Comparison of ENCODE assay signal across 15 cellular contexts in the genomic region with DNA sequence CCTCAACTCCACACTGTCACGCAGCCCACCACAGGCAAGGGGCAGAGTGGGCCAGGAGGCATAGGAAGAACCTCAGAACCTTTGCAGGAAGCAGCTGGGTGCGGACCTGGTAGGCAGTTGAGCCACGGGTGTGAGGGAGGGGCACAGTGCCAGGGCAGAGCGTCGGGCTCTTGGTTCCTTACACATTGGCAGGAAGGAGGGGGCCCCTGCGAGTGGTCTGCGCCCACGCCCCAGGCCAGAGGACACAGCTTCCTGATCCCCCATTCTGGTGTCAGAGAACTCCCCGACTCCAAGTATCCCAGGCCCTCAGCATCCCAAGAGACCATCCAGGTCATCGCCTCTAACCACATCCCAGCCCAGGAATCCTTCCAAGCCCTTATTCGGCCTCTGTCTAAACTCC.
DNase-seq lines count a peak whose midpoint lies in the region; ATAC-seq and TF ChIP-seq lines count a peak whose summit lies in the region.
"Had no signal": no experiment of that assay in that cellular context is flagged by ENCODE, and none has a peak within 500 bp of the region (broad histone marks: within the 10 kb centered on the region; RNA-seq: fewer than 3 reads in every experiment).

No MANE protein-coding gene starts in this region.

- peaks cover 0 to 80% (median 13%) of the 10 kb centered on the region in 11 experiments; a peak in 11 of 22 replicates for H4K20me1 ChIP-seq in BLaER1 treated with 17β-estradiol and CSF1 and Interleukin-3, amounts not matched to agents 10 nM and 100 nM

- H3K4me2 ChIP-seq in BLaER1 treated with 17β-estradiol and CSF1 and Interleukin-3, amounts not matched to agents 10 nM and 100 nM, result peak overlapping the region in 10 of 11 experiments; percentile 4 to 95 (median 48); a peak in 17 of 22 replicates

- H3K4me1 ChIP-seq in BLaER1 treated with 17β-estradiol and CSF1 and Interleukin-3, amounts not matched to agents 10 nM and 100 nM, result peaks cover 32 to 58% (median 38%) of the 10 kb centered on the region in 10 experiments
- peaks cover 26 to 62% (median 59%) of the 10 kb centered on the region in 4 donors for H3K4me1 ChIP-seq in liver (ENCODE audit: control insufficient read depth in 4 of 4, insufficient read depth in 4 of 4, low read length in 3 of 4)

- no peak for ATAC-seq in HG02798 (IDR thresholded peaks at IDR 0.05; ENCODE audit: poor library complexity, unreplicated experiment)
- ATAC-seq: WTC11 had no signal

- H3K9ac ChIP-seq in BLaER1 treated with 17β-estradiol and CSF1 and Interleukin-3, amounts not matched to agents 10 nM and 100 nM, result no peak overlapping the region; a peak in 1 of 22 replicates
- H3K9ac ChIP-seq in liver (ENCODE audit: low read depth in 1 of 2, low read length in 2 of 2), result peak overlapping the region; percentile 45 to 67
- H3K9ac ChIP-seq: parathyroid adenoma had no signal

- H3K27me3 ChIP-seq in BLaER1 treated with 17β-estradiol and CSF1 and Interleukin-3, amounts not matched to agents 10 nM and 100 nM, result no peaks in the 10 kb centered on the region
- no peaks in the 10 kb centered on the region for H3K27me3 ChIP-seq in liver (ENCODE audit: control insufficient read depth in 4 of 4, insufficient read depth in 4 of 4, low read length in 3 of 4)

- no peak overlapping the region for H3K27ac ChIP-seq in BLaER1 treated with 17β-estradiol and CSF1 and Interleukin-3, amounts not matched to agents 10 nM and 100 nM
- peak overlapping the region; percentile 93 to 99 for H3K27ac ChIP-seq in coronary artery
- H3K27ac ChIP-seq in liver (ENCODE audit: low read depth in 1 of 2, low read length in 2 of 2), result peak overlapping the region; percentile 93 to 99
- H3K27ac ChIP-seq in skin epidermis, result peak overlapping the region in 11 of 21 experiments; percentile 6 to 84 (median 71)
- H3K27ac ChIP-seq: C4-2B had no signal

- H3K4me3 ChIP-seq in BLaER1 treated with 17β-estradiol and CSF1 and Interleukin-3, amounts not matched to agents 10 nM and 100 nM, result no peak overlapping the region
- peak overlapping the region; percentile 99 for H3K4me3 ChIP-seq in coronary artery
- peak overlapping the region; percentile 56 to 85 (median 61) for H3K4me3 ChIP-seq in liver (ENCODE audit: low read depth in 1 of 3, low read length in 3 of 3)
- H3K4me3 ChIP-seq in skin epidermis, result peak overlapping the region in 4 of 7 experiments; percentile 11 to 40 (median 30)

- TF ChIP-seq CTCF in coronary artery (IDR thresholded peaks at IDR 0.05) (no peak), liver (IDR thresholded peaks at IDR 0.05; ENCODE audit: low read depth, low read length, missing input control) (no peak)

- H3K36me3 ChIP-seq in BLaER1 treated with 17β-estradiol and CSF1 and Interleukin-3, amounts not matched to agents 10 nM and 100 nM, result peaks cover 0 to 7% (median 0%) of the 10 kb centered on the region in 11 experiments; a peak in 1 of 22 replicates
- H3K36me3 ChIP-seq in liver (ENCODE audit: control insufficient read depth in 4 of 4, insufficient read depth in 3 of 4, low read depth in 1 of 4, low read length in 3 of 4), result no peaks in the 10 kb centered on the region

- DNase-seq in coronary artery (ENCODE audit: low spot score) (no peak), mesenteric fat pad (ENCODE audit: low spot score) (no peak), NCI-H2227 treated with DMSO at 0.1 percent for 48 hours (lab: John Stamatoyannopoulos, UW) (no peak), hippocampal formation (lab: John Stamatoyannopoulos, UW) (no peak)
- DNase-seq: activated T-cell treated with anti-CD3 and anti-CD28 coated beads, Interleukin-2, amount 50 U/mL, for 1 hour; NCI-H526; SHP77 treated with DMSO at 0.1 percent for 48 hours; trophoblast cell had no signal

- TF ChIP-seq RAD21 in liver (IDR thresholded peaks at IDR 0.05), result no peak

- 32% methylated on average over 11 of the region's 11 CpGs for WGBS in liver

- no peaks in the 10 kb centered on the region for H3K9me3 ChIP-seq in BLaER1 treated with 17β-estradiol and CSF1 and Interleukin-3, amounts not matched to agents 10 nM and 100 nM (replicated peaks in 1 of 11)
- no peaks in the 10 kb centered on the region for H3K9me3 ChIP-seq in liver (ENCODE audit: control insufficient read depth in 4 of 4, low read length in 3 of 4)

TF ChIP-seq in liver, 16 proteins besides CTCF, POLR2A, EP300 and RAD21:
- TF ChIP-seq MAX (IDR thresholded peaks at IDR 0.05) (no peak), EGR1 (IDR thresholded peaks at IDR 0.05; ENCODE audit: low read depth in 2 of 2) (no peak), FOXA2 (IDR thresholded peaks at IDR 0.05) (no peak), RXRA (IDR thresholded peaks at IDR 0.05) (no peak), YY1 (IDR thresholded peaks at IDR 0.05) (no peak), GABPA (IDR thresholded peaks at IDR 0.05 in 1 of 2, conservative IDR thresholded peaks at IDR 0.05 in 1 of 2) (no peak), NR2F2 (IDR thresholded peaks at IDR 0.05) (no peak), HNF4A (conservative IDR thresholded peaks at IDR 0.05) (no peak), JUND (IDR thresholded peaks at IDR 0.05) (no peak), SP1 (IDR thresholded peaks at IDR 0.05) (no peak), FOXA1 (IDR thresholded peaks at IDR 0.05) (no peak)
- TF ChIP-seq, protein P1, sequence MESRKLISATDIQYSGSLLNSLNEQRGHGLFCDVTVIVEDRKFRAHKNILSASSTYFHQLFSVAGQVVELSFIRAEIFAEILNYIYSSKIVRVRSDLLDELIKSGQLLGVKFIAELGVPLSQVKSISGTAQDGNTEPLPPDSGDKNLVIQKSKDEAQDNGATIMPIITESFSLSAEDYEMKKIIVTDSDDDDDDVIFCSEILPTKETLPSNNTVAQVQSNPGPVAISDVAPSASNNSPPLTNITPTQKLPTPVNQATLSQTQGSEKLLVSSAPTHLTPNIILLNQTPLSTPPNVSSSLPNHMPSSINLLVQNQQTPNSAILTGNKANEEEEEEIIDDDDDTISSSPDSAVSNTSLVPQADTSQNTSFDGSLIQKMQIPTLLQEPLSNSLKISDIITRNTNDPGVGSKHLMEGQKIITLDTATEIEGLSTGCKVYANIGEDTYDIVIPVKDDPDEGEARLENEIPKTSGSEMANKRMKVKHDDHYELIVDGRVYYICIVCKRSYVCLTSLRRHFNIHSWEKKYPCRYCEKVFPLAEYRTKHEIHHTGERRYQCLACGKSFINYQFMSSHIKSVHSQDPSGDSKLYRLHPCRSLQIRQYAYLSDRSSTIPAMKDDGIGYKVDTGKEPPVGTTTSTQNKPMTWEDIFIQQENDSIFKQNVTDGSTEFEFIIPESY (IDR thresholded peaks at IDR 0.05), result no peak
- TF ChIP-seq, protein P2, sequence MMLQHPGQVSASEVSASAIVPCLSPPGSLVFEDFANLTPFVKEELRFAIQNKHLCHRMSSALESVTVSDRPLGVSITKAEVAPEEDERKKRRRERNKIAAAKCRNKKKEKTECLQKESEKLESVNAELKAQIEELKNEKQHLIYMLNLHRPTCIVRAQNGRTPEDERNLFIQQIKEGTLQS (IDR thresholded peaks at IDR 0.05), result no peak
- TF ChIP-seq, protein P3, sequence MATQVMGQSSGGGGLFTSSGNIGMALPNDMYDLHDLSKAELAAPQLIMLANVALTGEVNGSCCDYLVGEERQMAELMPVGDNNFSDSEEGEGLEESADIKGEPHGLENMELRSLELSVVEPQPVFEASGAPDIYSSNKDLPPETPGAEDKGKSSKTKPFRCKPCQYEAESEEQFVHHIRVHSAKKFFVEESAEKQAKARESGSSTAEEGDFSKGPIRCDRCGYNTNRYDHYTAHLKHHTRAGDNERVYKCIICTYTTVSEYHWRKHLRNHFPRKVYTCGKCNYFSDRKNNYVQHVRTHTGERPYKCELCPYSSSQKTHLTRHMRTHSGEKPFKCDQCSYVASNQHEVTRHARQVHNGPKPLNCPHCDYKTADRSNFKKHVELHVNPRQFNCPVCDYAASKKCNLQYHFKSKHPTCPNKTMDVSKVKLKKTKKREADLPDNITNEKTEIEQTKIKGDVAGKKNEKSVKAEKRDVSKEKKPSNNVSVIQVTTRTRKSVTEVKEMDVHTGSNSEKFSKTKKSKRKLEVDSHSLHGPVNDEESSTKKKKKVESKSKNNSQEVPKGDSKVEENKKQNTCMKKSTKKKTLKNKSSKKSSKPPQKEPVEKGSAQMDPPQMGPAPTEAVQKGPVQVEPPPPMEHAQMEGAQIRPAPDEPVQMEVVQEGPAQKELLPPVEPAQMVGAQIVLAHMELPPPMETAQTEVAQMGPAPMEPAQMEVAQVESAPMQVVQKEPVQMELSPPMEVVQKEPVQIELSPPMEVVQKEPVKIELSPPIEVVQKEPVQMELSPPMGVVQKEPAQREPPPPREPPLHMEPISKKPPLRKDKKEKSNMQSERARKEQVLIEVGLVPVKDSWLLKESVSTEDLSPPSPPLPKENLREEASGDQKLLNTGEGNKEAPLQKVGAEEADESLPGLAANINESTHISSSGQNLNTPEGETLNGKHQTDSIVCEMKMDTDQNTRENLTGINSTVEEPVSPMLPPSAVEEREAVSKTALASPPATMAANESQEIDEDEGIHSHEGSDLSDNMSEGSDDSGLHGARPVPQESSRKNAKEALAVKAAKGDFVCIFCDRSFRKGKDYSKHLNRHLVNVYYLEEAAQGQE (IDR thresholded peaks at IDR 0.05), result no peak

Comparison
In these comparisons a context has a peak if more than half of its experiments do, and no peak if none do; other contexts are left out.
1. H3K27ac ChIP-seq: peak in coronary artery (2 of 2), liver (2 of 2) and skin epidermis (11 of 21); none in BLaER1 treated with 17β-estradiol and CSF1 and Interleukin-3, amounts not matched to agents 10 nM and 100 nM (0 of 11).
2. H3K4me3 ChIP-seq: peak in coronary artery (single experiment), liver (3 of 3) and skin epidermis (4 of 7); none in BLaER1 treated with 17β-estradiol and CSF1 and Interleukin-3, amounts not matched to agents 10 nM and 100 nM (0 of 10).
3. H3K9ac ChIP-seq: peak in liver (2 of 2); none in BLaER1 treated with 17β-estradiol and CSF1 and Interleukin-3, amounts not matched to agents 10 nM and 100 nM (0 of 11).